ENCODE assay signal across 13 cellular contexts in the genomic region with DNA sequence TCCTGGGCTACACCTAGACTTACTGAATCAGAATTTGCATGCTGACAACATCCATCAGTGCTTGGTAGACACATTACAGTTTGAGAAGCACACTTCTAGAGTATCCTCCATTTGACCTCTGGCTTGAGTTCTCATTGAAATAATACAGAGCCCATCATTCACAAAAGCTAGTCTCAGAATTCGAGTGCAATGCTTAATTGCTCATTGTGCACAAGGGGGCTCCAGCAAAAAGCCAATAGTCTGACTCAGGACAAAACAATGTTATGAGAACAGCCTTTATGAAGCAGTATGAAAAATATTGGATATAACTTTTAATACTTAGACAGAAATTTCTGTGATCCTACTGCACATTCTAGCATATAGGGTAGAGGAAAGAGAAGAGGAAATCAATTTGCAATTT.
DNase-seq lines count a peak whose midpoint lies in the region; ATAC-seq, FAIRE-seq and TF ChIP-seq lines count a peak whose summit lies in the region.
"Had no signal": no experiment of that assay in that cellular context is flagged by ENCODE, and none has a peak within 500 bp of the region (broad histone marks: within the 10 kb centered on the region; RNA-seq: fewer than 3 reads in every experiment).

No MANE protein-coding gene starts in this region.

- DNase-seq in left ventricle myocardium superior (no peak), cardiac septum (ENCODE audit: low spot score) (no peak), bronchial epithelial cell (ENCODE audit: low read depth) (peak; percentile 36), kidney glomerular epithelial cell (lab: John Stamatoyannopoulos, UW) (peak; percentile 52), sigmoid colon (no peak), gastrocnemius medialis (no peak)
- no peak for DNase-seq in activated CD4-positive, CD25-positive, alpha-beta regulatory T cell (lab: John Stamatoyannopoulos, UW)
- DNase-seq: activated CD4-positive, alpha-beta T cell treated with anti-CD3 and anti-CD28 coated beads for 36 hours; HFFc6; NCI-H446; T-helper 1 cell had no signal

- H3K27ac ChIP-seq in sigmoid colon (no peak overlapping the region), gastrocnemius medialis (no peak overlapping the region)
- H3K27ac ChIP-seq: parathyroid adenoma had no signal

- TF ChIP-seq CTCF in bronchial epithelial cell (IDR thresholded peaks at IDR 0.05; ENCODE audit: insufficient read depth, low read length, severe bottlenecking): no peak
- no peak for TF ChIP-seq CTCF in sigmoid colon (IDR thresholded peaks at IDR 0.05)
- no peak for TF ChIP-seq CTCF in gastrocnemius medialis (IDR thresholded peaks at IDR 0.05 in 4 of 5, conservative IDR thresholded peaks at IDR 0.05 in 1 of 5)

- no peak overlapping the region for H3K4me3 ChIP-seq in bronchial epithelial cell (ENCODE audit: low read depth, low read length)
- no peak overlapping the region for H3K4me3 ChIP-seq in sigmoid colon
- no peak overlapping the region for H3K4me3 ChIP-seq in gastrocnemius medialis

- no peaks in the 10 kb centered on the region for H3K36me3 ChIP-seq in bronchial epithelial cell (ENCODE audit: control insufficient read depth, insufficient read depth, low read length)
- no peaks in the 10 kb centered on the region for H3K36me3 ChIP-seq in sigmoid colon
- H3K36me3 ChIP-seq in gastrocnemius medialis: no peaks in the 10 kb centered on the region

- TF ChIP-seq POLR2A in sigmoid colon (IDR thresholded peaks at IDR 0.05): no peak
- TF ChIP-seq POLR2A in gastrocnemius medialis (IDR thresholded peaks at IDR 0.05): no peak

- FAIRE-seq in bronchial epithelial cell (lab: Jason Lieb, UNC): no peak

- peak; percentile 18 for ATAC-seq in left ventricle myocardium superior
- no peak for ATAC-seq in GM19324 (IDR thresholded peaks at IDR 0.05; ENCODE audit: low FRiP score, unreplicated experiment)
- no peak for ATAC-seq in gastrocnemius medialis

- WGBS in sigmoid colon, 2 donors: 80 to 83% methylated on average over 1 of the region's 1 CpG

- intact Hi-C loops in left ventricle myocardium superior (cut with micrococcal nuclease): no loop called here
- intact Hi-C loops in cardiac septum (cut with DNase I): no loop called here
- intact Hi-C loops in sigmoid colon (cut with DNase I): no loop called here
- intact Hi-C loops in gastrocnemius medialis (cut with DNase I; ENCODE audit: low total_unique reads): no loop called here

- peaks cover 0 to 16% (median 6%) of the 10 kb centered on the region in 4 donors for H3K4me1 ChIP-seq in sigmoid colon
- no peaks in the 10 kb centered on the region for H3K4me1 ChIP-seq in gastrocnemius medialis
- H3K4me1 ChIP-seq: parathyroid adenoma had no signal

- no peaks in the 10 kb centered on the region for H3K27me3 ChIP-seq in bronchial epithelial cell (ENCODE audit: control insufficient read depth, insufficient read depth, low read length)
- no peaks in the 10 kb centered on the region for H3K27me3 ChIP-seq in sigmoid colon
- H3K27me3 ChIP-seq in gastrocnemius medialis: no peaks in the 10 kb centered on the region

- no peak for TF ChIP-seq EP300 in sigmoid colon (IDR thresholded peaks at IDR 0.05)

- H3K9me3 ChIP-seq in sigmoid colon (no peaks in the 10 kb centered on the region), gastrocnemius medialis (no peaks in the 10 kb centered on the region)

- in situ Hi-C loops in gastrocnemius medialis (cut with MboI; ENCODE audit: low sequenced_read_pairs in 4 of 4): no loop called here

Comparison
In these comparisons a context has a peak if more than half of its experiments do, and no peak if none do; other contexts are left out.
1. DNase-seq: peak in bronchial epithelial cell (single experiment) and kidney glomerular epithelial cell (single experiment); none in left ventricle myocardium superior (single experiment), cardiac septum (single experiment), sigmoid colon (single experiment), activated CD4-positive, CD25-positive, alpha-beta regulatory T cell (0 of 4) and gastrocnemius medialis (0 of 2).